Comparison of ENCODE assay signal across 15 cellular contexts in genomic region chr1:55988963-55989452, GRCh38.
DNase-seq lines count a peak whose midpoint lies in the region; ATAC-seq and TF ChIP-seq lines count a peak whose summit lies in the region.
"Had no signal": no experiment of that assay in that cellular context is flagged by ENCODE, and none has a peak within 500 bp of the region (broad histone marks: within the 10 kb centered on the region; RNA-seq: fewer than 3 reads in every experiment).

No MANE protein-coding gene starts in this region.

- H4K20me1 ChIP-seq in MM.1S (ENCODE audit: insufficient read depth, low read length), result no peaks in the 10 kb centered on the region

- H3F3A ChIP-seq in MM.1S (ENCODE audit: insufficient read depth, low read length), result no peaks in the 10 kb centered on the region

- no peaks in the 10 kb centered on the region for H3K9me3 Mint-ChIP-seq in osteocyte (ENCODE audit: unreplicated experiment)
- H3K9me3 Mint-ChIP-seq: GM23338 had no signal

- H3K4me3 ChIP-seq in MM.1S (ENCODE audit: low read length), result no peak overlapping the region
- H3K4me3 ChIP-seq: GM12878, GM23338 had no signal

- ATAC-seq in SK-N-SH treated with all-trans-retinoic acid at 6 μM for 48 hours (no peak), GM18505 (IDR thresholded peaks at IDR 0.05; ENCODE audit: unreplicated experiment) (no peak)
- ATAC-seq: GM12878, GM23338 had no signal

- peaks cover 2% of the 10 kb centered on the region for H3K36me3 Mint-ChIP-seq in osteocyte (ENCODE audit: unreplicated experiment)
- H3K36me3 Mint-ChIP-seq: CD4-positive, alpha-beta memory T cell had no signal

- no peak overlapping the region for H2AFZ ChIP-seq in MM.1S (ENCODE audit: low read length)
- H2AFZ ChIP-seq: GM23338 had no signal

- H3K27me3 ChIP-seq in MM.1S (replicated peaks; ENCODE audit: insufficient read depth, low read length), result no peaks in the 10 kb centered on the region
- H3K27me3 ChIP-seq: BE2C had no signal

- H3K4me3 Mint-ChIP-seq in osteocyte (ENCODE audit: unreplicated experiment), result no peak overlapping the region
- H3K4me3 Mint-ChIP-seq: CD4-positive, alpha-beta memory T cell; GM23338 had no signal

- H3K27ac Mint-ChIP-seq in osteocyte (ENCODE audit: unreplicated experiment), result no peak overlapping the region
- H3K27ac Mint-ChIP-seq: CD4-positive, alpha-beta memory T cell; GM23338 had no signal

- H3K9me2 ChIP-seq in MM.1S (replicated peaks; ENCODE audit: insufficient read depth, low read length), result no peaks in the 10 kb centered on the region

- no peak overlapping the region for H3K9ac ChIP-seq in MM.1S (ENCODE audit: low read length)

- peak; percentile 32 for DNase-seq in MM.1S
- peak; percentile 2 to 3 for DNase-seq in erythroblast (lab: John Stamatoyannopoulos, UW)
- no peak for DNase-seq in stimulated activated CD4-positive, alpha-beta T cell treated with anti-CD3 and anti-CD28 coated beads, Interleukin-2, amount 100 ng/mL, for 48 hours
- DNase-seq in osteocyte (ENCODE audit: extremely low spot score, unreplicated experiment), result no peak
- DNase-seq in globus pallidus (ENCODE audit: low spot score), result no peak
- DNase-seq: BE2C; CD4-positive, alpha-beta memory T cell; DMS79; H7 had no signal

- TF ChIP-seq CTCF in MM.1S (IDR thresholded peaks at IDR 0.05; ENCODE audit: low read length) (no peak), osteocyte (IDR thresholded peaks at IDR 0.05) (no peak)

- no peaks in the 10 kb centered on the region for H3K27me3 Mint-ChIP-seq in osteocyte (ENCODE audit: unreplicated experiment)
- H3K27me3 Mint-ChIP-seq: CD4-positive, alpha-beta memory T cell had no signal

- no peaks in the 10 kb centered on the region for H3K4me1 ChIP-seq in MM.1S (ENCODE audit: low read length)
- H3K4me1 ChIP-seq: BE2C had no signal

- no peaks in the 10 kb centered on the region for H3K36me3 ChIP-seq in MM.1S (replicated peaks; ENCODE audit: insufficient read depth, low read length)
- H3K36me3 ChIP-seq: BE2C had no signal

- no peaks in the 10 kb centered on the region for H3K9me3 ChIP-seq in MM.1S (replicated peaks; ENCODE audit: insufficient read depth, low read length)
- H3K9me3 ChIP-seq: BE2C had no signal

- no peak overlapping the region for H3K27ac ChIP-seq in MM.1S (ENCODE audit: low read length)
- H3K27ac ChIP-seq: C4-2B, HL-60 had no signal

- no peak overlapping the region for H3K4me2 ChIP-seq in MM.1S (ENCODE audit: low read depth, low read length)
- H3K4me2 ChIP-seq: GM23338 had no signal

- TF ChIP-seq POLR2A in erythroblast (IDR thresholded peaks at IDR 0.05; ENCODE audit: low read length) (no peak), GM18505 (IDR thresholded peaks at IDR 0.05; ENCODE audit: borderline replicate concordance, extremely low read depth, insufficient read depth, insufficient read length) (no peak)

- H3K4me1 Mint-ChIP-seq in osteocyte (ENCODE audit: unreplicated experiment), result peaks cover 44% of the 10 kb centered on the region
- H3K4me1 Mint-ChIP-seq: CD4-positive, alpha-beta memory T cell had no signal

- H3K79me2 ChIP-seq in MM.1S (ENCODE audit: low read length), result no peaks in the 10 kb centered on the region

TF ChIP-seq in SK-N-SH treated with all-trans-retinoic acid at 6 μM for 48 hours, 23 proteins besides CTCF, POLR2A, EP300 and RAD21:
- TF ChIP-seq ESRRG (CRISPR knock-in tag; IDR thresholded peaks at IDR 0.05) (no peak), ZFP3 (CRISPR knock-in tag; IDR thresholded peaks at IDR 0.05) (no peak), TCF4 (CRISPR knock-in tag; IDR thresholded peaks at IDR 0.05; ENCODE audit: borderline replicate concordance) (peak; percentile 67), TSHZ2 (CRISPR knock-in tag; IDR thresholded peaks at IDR 0.05) (0 out of 2 replicates have a peak, but pooled peaks have one; percentile 29), ZNF70 (CRISPR knock-in tag; IDR thresholded peaks at IDR 0.05) (no peak)

Comparison
In these comparisons a context has a peak if more than half of its experiments do, and no peak if none do; other contexts are left out.
1. DNase-seq: peak in MM.1S (single experiment) and erythroblast (2 of 2); none in stimulated activated CD4-positive, alpha-beta T cell treated with anti-CD3 and anti-CD28 coated beads, Interleukin-2, amount 100 ng/mL, for 48 hours (0 of 2), osteocyte (single experiment) and globus pallidus (single experiment).